17 cellular contexts compared by ENCODE assay signal in the genomic region with DNA sequence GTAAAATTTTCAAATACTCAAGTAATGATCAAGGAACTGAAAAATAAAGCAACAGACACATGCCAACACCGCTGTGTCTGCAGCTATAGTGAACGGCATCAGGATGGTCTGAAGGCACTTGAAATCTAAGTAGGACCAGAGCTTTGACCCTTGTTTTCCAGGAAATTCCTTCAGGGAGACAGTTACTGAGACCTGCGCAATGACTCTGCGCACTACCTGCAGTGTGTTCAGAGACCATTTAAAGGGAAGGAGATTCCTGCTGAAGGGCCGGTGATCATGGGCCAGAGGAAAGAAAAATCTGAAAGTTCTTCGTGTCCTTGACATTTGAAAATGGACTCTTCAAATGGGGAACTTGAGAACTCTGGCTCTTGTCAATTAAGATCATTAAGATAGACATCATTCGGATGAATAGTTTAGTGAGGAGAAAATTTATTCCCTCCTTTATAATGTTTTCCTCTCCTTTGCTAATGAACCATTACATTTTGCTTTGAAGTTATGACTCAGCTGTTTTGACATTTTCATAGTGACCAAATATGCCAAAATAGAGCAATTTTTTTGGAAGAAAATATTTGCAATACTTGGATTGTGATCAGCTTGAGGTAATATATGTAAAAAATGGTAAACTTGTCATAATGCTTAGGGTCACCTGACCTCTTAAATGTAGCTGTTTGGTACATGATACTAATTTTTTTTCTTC.
"Had no signal": no experiment of that assay in that cellular context is flagged by ENCODE, and none has a peak within 500 bp of the region (broad histone marks: within the 10 kb centered on the region; RNA-seq: fewer than 3 reads in every experiment).

No MANE protein-coding gene starts in this region.

- H3K9me3 Mint-ChIP-seq: activated CD4-positive, alpha-beta memory T cell treated with anti-CD3 and anti-CD28 coated beads for 36 hours; activated T-cell treated with anti-CD3 and anti-CD28 coated beads, Interleukin-2, amount 50 U/mL, for 72 hours; natural killer cell treated with Interleukin-12 subunit alpha and Interleukin-12 subunit beta and Interleukin-15 and Interleukin-18, amount 100 ng/mL, for 72 hours; stimulated activated naive CD8-positive, alpha-beta T cell treated with anti-CD3 and anti-CD28 coated beads, Interleukin-15, amount 100 ng/mL, for 72 hours had no signal

- H3K9me3 ChIP-seq: breast epithelium, prostate gland, sigmoid colon had no signal

- H3K36me3 Mint-ChIP-seq: type B pancreatic cell had no signal

- H3K27ac Mint-ChIP-seq: activated CD4-positive, alpha-beta memory T cell treated with anti-CD3 and anti-CD28 coated beads for 36 hours; activated naive CD8-positive, alpha-beta T cell; activated T-cell treated with anti-CD3 and anti-CD28 coated beads, Interleukin-2, amount 50 U/mL, for 72 hours; natural killer cell treated with Interleukin-12 subunit alpha and Interleukin-12 subunit beta and Interleukin-15 and Interleukin-18, amount 100 ng/mL, for 72 hours; stimulated activated naive CD8-positive, alpha-beta T cell treated with anti-CD3 and anti-CD28 coated beads, Interleukin-15, amount 100 ng/mL, for 72 hours; type B pancreatic cell had no signal

- H3K4me3 Mint-ChIP-seq: activated CD4-positive, alpha-beta memory T cell treated with anti-CD3 and anti-CD28 coated beads for 36 hours; activated naive CD8-positive, alpha-beta T cell; activated T-cell treated with anti-CD3 and anti-CD28 coated beads, Interleukin-2, amount 50 U/mL, for 72 hours; natural killer cell treated with Interleukin-12 subunit alpha and Interleukin-12 subunit beta and Interleukin-15 and Interleukin-18, amount 100 ng/mL, for 72 hours; stimulated activated naive CD8-positive, alpha-beta T cell treated with anti-CD3 and anti-CD28 coated beads, Interleukin-15, amount 100 ng/mL, for 72 hours; type B pancreatic cell had no signal

- DNase-seq: activated CD4-positive, alpha-beta memory T cell treated with anti-CD3 and anti-CD28 coated beads for 36 hours; activated CD4-positive, CD25-positive, alpha-beta regulatory T cell treated with anti-CD3 and anti-CD28 coated beads, Interleukin-2, amount 50 U/mL, for 72 hours; activated gamma-delta T cell treated with Interleukin-2 at 50 U/mL for 16 hours; activated T-cell treated with anti-CD3 and anti-CD28 coated beads, Interleukin-2, amount 50 U/mL, for 72 hours; cerebellar nuclear complex; effector CD8-positive, alpha-beta T cell; head of caudate nucleus; kidney glomerular epithelial cell; occipital lobe; sigmoid colon; stimulated activated CD4-positive, alpha-beta T cell treated with anti-CD3 and anti-CD28 coated beads, Interleukin-1b, Interleukin-23, amount 100 ng/mL, for 48 hours; stimulated activated naive CD8-positive, alpha-beta T cell treated with anti-CD3 and anti-CD28 coated beads, Interleukin-15, amount 100 ng/mL, for 72 hours had no signal

- H3K27me3 ChIP-seq: breast epithelium, sigmoid colon had no signal

- H3K36me3 ChIP-seq: breast epithelium, prostate gland, sigmoid colon had no signal

- H3K27ac ChIP-seq: breast epithelium, prostate gland, sigmoid colon had no signal

- H3K27me3 Mint-ChIP-seq: activated CD4-positive, alpha-beta memory T cell treated with anti-CD3 and anti-CD28 coated beads for 36 hours; activated naive CD8-positive, alpha-beta T cell; natural killer cell treated with Interleukin-12 subunit alpha and Interleukin-12 subunit beta and Interleukin-15 and Interleukin-18, amount 100 ng/mL, for 72 hours; stimulated activated naive CD8-positive, alpha-beta T cell treated with anti-CD3 and anti-CD28 coated beads, Interleukin-15, amount 100 ng/mL, for 72 hours had no signal

- H3K4me3 ChIP-seq: breast epithelium, prostate gland, sigmoid colon had no signal

- H3K4me1 ChIP-seq: breast epithelium, prostate gland had no signal

- ATAC-seq: activated T-cell treated with anti-CD3 and anti-CD28 coated beads, Interleukin-2, amount 50 U/mL, for 72 hours; natural killer cell treated with Interleukin-12 subunit alpha and Interleukin-12 subunit beta and Interleukin-15 and Interleukin-18, amount 100 ng/mL, for 72 hours; stimulated activated naive CD8-positive, alpha-beta T cell treated with anti-CD3 and anti-CD28 coated beads, Interleukin-15, amount 100 ng/mL, for 72 hours had no signal
